In the genomic region with DNA sequence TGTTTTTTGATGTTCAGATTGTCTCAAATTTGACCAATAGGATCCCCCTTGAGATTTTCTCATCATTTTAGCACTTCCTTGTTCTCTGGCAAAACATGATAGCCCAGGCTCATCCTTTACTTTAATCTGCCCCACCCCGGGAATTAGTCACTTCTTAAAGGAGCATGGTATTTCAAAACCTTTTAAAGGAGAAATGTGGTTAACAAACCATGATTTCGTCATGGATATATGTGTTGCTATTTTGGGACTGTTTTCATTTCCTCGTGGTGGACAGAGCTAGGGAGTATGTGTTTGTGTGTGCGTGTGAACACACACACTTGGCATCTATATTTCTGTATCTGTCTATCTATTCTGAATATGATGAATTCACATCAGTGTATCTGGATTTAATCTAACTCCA, we compare ENCODE assay signal across 10 cellular contexts.
A peak's percentile ranks its signal among the peaks of the same experiment; 100 is the strongest.
DNase-seq lines count a peak whose midpoint lies in the region; ATAC-seq, FAIRE-seq and TF ChIP-seq lines count a peak whose summit lies in the region.
"Had no signal": no experiment of that assay in that cellular context is flagged by ENCODE, and none has a peak within 500 bp of the region (broad histone marks: within the 10 kb centered on the region; RNA-seq: fewer than 3 reads in every experiment).

No MANE protein-coding gene starts in this region.

- H3K36me3 Mint-ChIP-seq in Caco-2 (ENCODE audit: insufficient read depth, unreplicated experiment), result peaks cover 64% of the 10 kb centered on the region

- no peak overlapping the region for H3K4me3 Mint-ChIP-seq in Caco-2 (ENCODE audit: unreplicated experiment)

- no peak for TF ChIP-seq CTCF in cardiac fibroblast (IDR thresholded peaks at IDR 0.05; ENCODE audit: low read depth, low read length)
- TF ChIP-seq CTCF in neutrophil (IDR thresholded peaks at IDR 0.05), result no peak
- no peak for TF ChIP-seq CTCF in Caco-2 (IDR thresholded peaks at IDR 0.05; ENCODE audit: insufficient read depth in 1 of 2, low read depth in 1 of 2, low read length in 1 of 2, severe bottlenecking in 1 of 2, unreplicated experiment in 1 of 2)
- TF ChIP-seq CTCF in GM10248 (IDR thresholded peaks at IDR 0.05; ENCODE audit: control extremely low read depth, extremely low read depth, low read depth, missing control alignments), result no peak

- H3K27ac ChIP-seq in neutrophil, result peak overlapping the region; percentile 54

- H3K4me1 ChIP-seq in neutrophil (ENCODE audit: control insufficient read depth in 1 of 2, insufficient read depth in 1 of 2, low read depth in 1 of 2, low read length in 1 of 2) (peaks cover 13 to 14% of the 10 kb centered on the region in 2 experiments), Caco-2 (no peaks in the 10 kb centered on the region)

- no peaks in the 10 kb centered on the region for H3K4me1 Mint-ChIP-seq in Caco-2 (ENCODE audit: low read depth, unreplicated experiment)

- peaks cover 54% of the 10 kb centered on the region for H3K36me3 ChIP-seq in neutrophil
- peaks cover 2% of the 10 kb centered on the region; the same call in 1 of the 2 replicates for H3K36me3 ChIP-seq in Caco-2 (ENCODE audit: control insufficient read depth, insufficient read depth, low read length)

- H3K4me3 ChIP-seq in cardiac fibroblast (replicated peaks in 1 of 2; ENCODE audit: low read depth in 2 of 2, low read length in 2 of 2), result no peak overlapping the region
- H3K4me3 ChIP-seq in neutrophil (ENCODE audit: low read depth in 1 of 2, low read length in 1 of 2), result no peak overlapping the region
- H3K4me3 ChIP-seq in Caco-2 (ENCODE audit: low read depth, low read length), result no peak overlapping the region

- no peaks in the 10 kb centered on the region for H3K9me3 Mint-ChIP-seq in Caco-2 (ENCODE audit: unreplicated experiment)
- H3K9me3 Mint-ChIP-seq: activated naive CD4-positive, alpha-beta T cell treated with anti-CD3 and anti-CD28 coated beads, Interleukin-2, amount 50 U/mL, for 72 hours had no signal

- intact Hi-C loops in Caco-2 (cut with micrococcal nuclease; ENCODE audit: unreplicated experiment), result no loop called here

- H3K27me3 ChIP-seq in neutrophil (no peaks in the 10 kb centered on the region), Caco-2 (replicated peaks; ENCODE audit: control insufficient read depth, insufficient read depth, low read length) (no peaks in the 10 kb centered on the region)

- DNase-seq in EH (ENCODE audit: low read depth) (peak; percentile 98), NOMO-1 treated with DMSO at 0.1 percent for 48 hours (lab: John Stamatoyannopoulos, UW; ENCODE audit: unreplicated experiment) (peak; percentile 98), cardiac fibroblast (ENCODE audit: low read depth in 2 of 2) (peak; percentile 86 to 96), Caco-2 (no peak), GM12891 (ENCODE audit: insufficient read length, low spot score) (no peak), GM10248 (ENCODE audit: extremely low spot score) (no peak)
- DNase-seq: midbrain had no signal

- no peak for ATAC-seq in HG02623 (IDR thresholded peaks at IDR 0.05; ENCODE audit: unreplicated experiment)

- BruUV-seq in Caco-2 (replicated peaks; lab: Mats Ljungman, UMichigan), result no TSS peak

- no peak for TF ChIP-seq POLR2A in GM12891 (IDR thresholded peaks at IDR 0.05; ENCODE audit: low read depth, low read length)

- no peak overlapping the region for H3K27ac Mint-ChIP-seq in Caco-2 (ENCODE audit: unreplicated experiment)

- FAIRE-seq in GM12891 (lab: Jason Lieb, UNC), result no peak

- H3K27me3 Mint-ChIP-seq in Caco-2 (ENCODE audit: insufficient read depth, unreplicated experiment), result no peaks in the 10 kb centered on the region

- H3K9me3 ChIP-seq in neutrophil (no peaks in the 10 kb centered on the region), Caco-2 (no peaks in the 10 kb centered on the region)

- CTCF ChIA-PET in Caco-2 (lab: Charles Lee), result no interaction called here
- CTCF ChIA-PET in GM10248 (lab: Yijun Ruan, JAX), result no interaction called here

- POLR2A ChIA-PET in Caco-2 (lab: Charles Lee) (no interaction called here), GM10248 (lab: Yijun Ruan, JAX) (no interaction called here)

TF ChIP-seq in GM12891, 5 proteins besides CTCF, POLR2A, EP300 and RAD21:
- TF ChIP-seq PAX5 (IDR thresholded peaks at IDR 0.05; ENCODE audit: insufficient read depth, low read length, severe bottlenecking) (no peak), POLR2AphosphoS5 (IDR thresholded peaks at IDR 0.05; ENCODE audit: low read depth, low read length) (no peak), TAF1 (IDR thresholded peaks at IDR 0.05; ENCODE audit: low read depth, low read length) (no peak), SPI1 (IDR thresholded peaks at IDR 0.05; ENCODE audit: low read depth, low read length) (no peak), POU2F2 (IDR thresholded peaks at IDR 0.05; ENCODE audit: low read depth, low read length) (no peak)

Comparison
In these comparisons a context has a peak if more than half of its experiments do, and no peak if none do; other contexts are left out.
1. DNase-seq: peak in EH (single experiment), NOMO-1 treated with DMSO at 0.1 percent for 48 hours (single experiment) and cardiac fibroblast (2 of 2); none in Caco-2 (0 of 2), GM12891 (single experiment) and GM10248 (single experiment).